In genomic region chr10:122986340-122986739, GRCh38 we compare ENCODE assay signal across 21 cellular contexts.
"Had no signal": no experiment of that assay in that cellular context is flagged by ENCODE, and none has a peak within 500 bp of the region (broad histone marks: within the 10 kb centered on the region; RNA-seq: fewer than 3 reads in every experiment).

No MANE protein-coding gene starts in this region.

- H3K27ac ChIP-seq: epithelial cell of prostate, heart left ventricle, lower lobe of right lung, parathyroid adenoma, psoas muscle, spleen, testis, transverse colon had no signal

- DNase-seq: cerebellar nuclear complex; effector memory CD8-positive, alpha-beta T cell; heart left ventricle; hippocampal formation; kidney glomerular epithelial cell; lower lobe of right lung; mesenchymal stem cell; naive B cell; psoas muscle; retina; spleen; stimulated activated CD4-positive, alpha-beta T cell treated with anti-CD3 and anti-CD28 coated beads, Interleukin-15, amount 100 ng/mL, for 24 hours; stimulated activated CD4-positive, alpha-beta T cell treated with anti-CD3 and anti-CD28 coated beads, Interleukin-1b, Interleukin-23, amount 100 ng/mL, for 48 hours; stimulated activated CD4-positive, alpha-beta T cell treated with anti-CD3 and anti-CD28 coated beads, Interleukin-4, amount 100 ng/mL, for 24 hours; testis; transverse colon had no signal

- H3K4me3 ChIP-seq: esophagus muscularis mucosa, heart left ventricle, lower lobe of right lung, psoas muscle, spleen, testis, transverse colon had no signal

- H3K36me3 ChIP-seq: transverse colon had no signal

- H3K9me3 ChIP-seq: esophagus muscularis mucosa, heart left ventricle, lower lobe of right lung, psoas muscle, spleen, testis, transverse colon had no signal

- ATAC-seq: effector memory CD8-positive, alpha-beta T cell; heart left ventricle; lower lobe of right lung; sciatic nerve; stimulated activated memory B cell treated with anti-CD40 and anti-IgM and Interleukin-4, amounts not matched to agents 10 μg/mL and 1 μg/mL and 100 μg/mL, for 72 hours had no signal

- H3K27me3 ChIP-seq: esophagus muscularis mucosa, heart left ventricle, spleen, testis, transverse colon had no signal

- H3K4me1 ChIP-seq: heart left ventricle, parathyroid adenoma, psoas muscle, testis, transverse colon had no signal
